ENCODE assay signal across 12 cellular contexts in genomic region chr1:202034149-202034682, GRCh38. TPM values are rescaled to one million over a fixed set of nuclear protein-coding genes. Genes with fewer than 3 reads are reported as not detected.
DNase-seq lines count a peak whose midpoint lies in the region; ATAC-seq, FAIRE-seq and TF ChIP-seq lines count a peak whose summit lies in the region.
"Had no signal": no experiment of that assay in that cellular context is flagged by ENCODE, and none has a peak within 500 bp of the region (broad histone marks: within the 10 kb centered on the region; RNA-seq: fewer than 3 reads in every experiment).

No MANE protein-coding gene starts in this region.

- in situ Hi-C loops in GM13977 (cut with MboI; ENCODE audit: low pct_unique_long_range_greater_than_20kb, low sequenced_read_pairs, unreplicated experiment) = no loop called here

- intact Hi-C loops in body of pancreas (cut with DNase I) = no loop called here

- TF ChIP-seq POLR2A in body of pancreas (IDR thresholded peaks at IDR 0.05) = no peak

- no peaks in the 10 kb centered on the region for H3K27me3 ChIP-seq in body of pancreas
- no peaks in the 10 kb centered on the region for H3K27me3 ChIP-seq in liver (ENCODE audit: control insufficient read depth in 4 of 4, insufficient read depth in 4 of 4, low read length in 3 of 4)
- H3K27me3 ChIP-seq in small intestine (ENCODE audit: control insufficient read depth in 2 of 2, insufficient read depth in 2 of 2, low read length in 2 of 2) = no peaks in the 10 kb centered on the region

- H3K4me1 ChIP-seq in body of pancreas = peaks cover 69% of the 10 kb centered on the region
- H3K4me1 ChIP-seq in liver (ENCODE audit: control insufficient read depth in 4 of 4, insufficient read depth in 4 of 4, low read length in 3 of 4) = peaks cover 0 to 21% (median 9%) of the 10 kb centered on the region in 4 donors
- peaks cover 0 to 11% of the 10 kb centered on the region in 2 donors for H3K4me1 ChIP-seq in small intestine (ENCODE audit: control insufficient read depth in 2 of 2, insufficient read depth in 1 of 2, low read depth in 1 of 2, low read length in 1 of 2)
- H3K4me1 ChIP-seq: HAP-1 had no signal

- H3K9ac ChIP-seq in liver (ENCODE audit: low read depth in 1 of 2, low read length in 2 of 2) = peak overlapping the region; percentile 33 to 44

- FAIRE-seq in small intestine (lab: Jason Lieb, UNC) = no peak
- FAIRE-seq: islet of Langerhans had no signal

- WGBS in body of pancreas, 2 donors = 51 to 72% methylated on average over 3 to 7 of the region's 7 CpGs
- WGBS in liver = 75% methylated on average over 7 of the region's 7 CpGs
- 44 to 71% (median 66%) methylated on average over 7 of the region's 7 CpGs for WGBS in small intestine, 3 donors

- no peaks in the 10 kb centered on the region for H3K36me3 ChIP-seq in body of pancreas (replicated peaks in 1 of 2; ENCODE audit: insufficient read depth in 1 of 2, low read depth in 2 of 2)
- H3K36me3 ChIP-seq in liver (ENCODE audit: control insufficient read depth in 4 of 4, insufficient read depth in 3 of 4, low read depth in 1 of 4, low read length in 3 of 4) = no peaks in the 10 kb centered on the region
- no peaks in the 10 kb centered on the region for H3K36me3 ChIP-seq in small intestine (ENCODE audit: control insufficient read depth in 2 of 2, insufficient read depth in 2 of 2, low read length in 2 of 2)
- H3K36me3 ChIP-seq: HAP-1 had no signal

- no peak for TF ChIP-seq RAD21 in liver (IDR thresholded peaks at IDR 0.05)

- H3K4me3 ChIP-seq in body of pancreas = no peak overlapping the region
- peak overlapping the region in 1 of 3 donors; percentile 35 for H3K4me3 ChIP-seq in liver (ENCODE audit: low read depth in 1 of 3, low read length in 3 of 3)
- H3K4me3 ChIP-seq in small intestine (ENCODE audit: low read depth in 1 of 2, low read length in 2 of 2) = no peak overlapping the region
- H3K4me3 ChIP-seq: HAP-1 had no signal

- no peak for ATAC-seq in body of pancreas
- no peak for ATAC-seq in GM21529 (IDR thresholded peaks at IDR 0.05; ENCODE audit: unreplicated experiment)

- no peak for TF ChIP-seq CTCF in GM13977 (IDR thresholded peaks at IDR 0.05; ENCODE audit: extremely low read depth, insufficient read depth, missing control alignments)
- no peak for TF ChIP-seq CTCF in body of pancreas (IDR thresholded peaks at IDR 0.05)
- no peak for TF ChIP-seq CTCF in liver (IDR thresholded peaks at IDR 0.05; ENCODE audit: low read depth, low read length, missing input control)

- H3K9me3 ChIP-seq in body of pancreas = no peaks in the 10 kb centered on the region
- H3K9me3 ChIP-seq in liver (ENCODE audit: control insufficient read depth in 4 of 4, low read length in 3 of 4) = no peaks in the 10 kb centered on the region
- no peaks in the 10 kb centered on the region for H3K9me3 ChIP-seq in small intestine (ENCODE audit: control insufficient read depth, low read depth)
- H3K9me3 ChIP-seq: HAP-1 had no signal

- DNase-seq in GM13977 (ENCODE audit: low spot score) (peak; percentile 7), body of pancreas (no peak), small intestine (no peak), HPDE6-E6E7 (ENCODE audit: extremely low spot score) (no peak), NCI-H2171 treated with DMSO at 0.1 percent for 48 hours (lab: John Stamatoyannopoulos, UW) (no peak)
- DNase-seq in activated CD4-positive, alpha-beta T cell treated with anti-CD3 and anti-CD28 coated beads, Interleukin-2, amount 50 U/mL, for 48 hours = no peak
- DNase-seq: activated CD8-positive, alpha-beta memory T cell treated with anti-CD3 and anti-CD28 coated beads for 24 hours; NCI-H1105 treated with DMSO at 0.1 percent for 48 hours had no signal

- H3K27ac ChIP-seq in body of pancreas (peak overlapping the region; percentile 96 to 99 (median 96)), liver (ENCODE audit: low read depth in 1 of 2, low read length in 2 of 2) (peak overlapping the region; percentile 80 to 93), small intestine (ENCODE audit: low read depth in 1 of 2, low read length in 1 of 2) (peak overlapping the region; percentile 93 to 97)

TF ChIP-seq in liver, 16 proteins besides CTCF, POLR2A, EP300 and RAD21:
- no peak for TF ChIP-seq TAF1 (conservative IDR thresholded peaks at IDR 0.05)

RNA-seq across cellular contexts. Expression of gene ELF3, which starts 23.8 kb away (rescaled TPM):
- total RNA-seq in body of pancreas (100 to 1,000 TPM in 1 of 2 donors, 10 to 100 TPM in 1; 93.7 to 293 TPM), liver (10 to 100 TPM; 10.1 to 38.7 TPM)
- polyA plus RNA-seq in liver (10 to 100 TPM; 22.2 to 29.0 TPM), small intestine (100 to 1,000 TPM; 261 to 487 (median 395) TPM)

RNA-seq across cellular contexts. Expression of gene RNPEP, which starts 51.8 kb away (rescaled TPM):
- total RNA-seq in body of pancreas (100 to 1,000 TPM in 1 of 2 donors, 10 to 100 TPM in 1; 62.3 to 233 TPM), liver (10 to 100 TPM; 18.4 to 26.5 TPM)
- polyA plus RNA-seq in liver (10 to 100 TPM; 16.3 to 23.6 TPM), small intestine (100 to 1,000 TPM in 2 of 3 donors, 10 to 100 TPM in 1; 69.7 to 183 (median 111) TPM)
